ENCODE assay signal across 1 cellular context in the genomic region with DNA sequence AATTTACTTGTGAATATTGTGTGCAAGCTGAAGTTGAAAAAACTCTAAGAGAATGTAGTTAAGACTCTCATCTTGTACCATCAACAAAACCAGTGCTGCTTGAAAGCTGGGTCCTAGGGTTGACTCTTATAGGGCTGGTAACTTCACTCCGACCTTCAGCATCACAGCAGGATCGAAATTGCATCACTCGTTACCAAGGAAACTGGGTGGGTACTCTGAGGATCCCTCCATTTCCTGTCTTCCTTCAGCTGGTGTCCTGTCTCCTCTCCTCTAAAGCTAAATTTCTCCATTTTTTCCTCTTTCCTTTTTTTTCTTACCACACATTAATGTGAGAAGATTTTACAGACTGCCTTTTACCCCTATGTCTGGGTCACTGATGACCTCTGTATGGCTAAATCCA.
TF ChIP-seq lines count a peak whose summit lies in the region.

No MANE protein-coding gene starts in this region.

TF ChIP-seq in GM23338, 12 proteins besides CTCF, POLR2A, EP300 and RAD21 (continued from another document):
- TF ChIP-seq, protein P1, sequence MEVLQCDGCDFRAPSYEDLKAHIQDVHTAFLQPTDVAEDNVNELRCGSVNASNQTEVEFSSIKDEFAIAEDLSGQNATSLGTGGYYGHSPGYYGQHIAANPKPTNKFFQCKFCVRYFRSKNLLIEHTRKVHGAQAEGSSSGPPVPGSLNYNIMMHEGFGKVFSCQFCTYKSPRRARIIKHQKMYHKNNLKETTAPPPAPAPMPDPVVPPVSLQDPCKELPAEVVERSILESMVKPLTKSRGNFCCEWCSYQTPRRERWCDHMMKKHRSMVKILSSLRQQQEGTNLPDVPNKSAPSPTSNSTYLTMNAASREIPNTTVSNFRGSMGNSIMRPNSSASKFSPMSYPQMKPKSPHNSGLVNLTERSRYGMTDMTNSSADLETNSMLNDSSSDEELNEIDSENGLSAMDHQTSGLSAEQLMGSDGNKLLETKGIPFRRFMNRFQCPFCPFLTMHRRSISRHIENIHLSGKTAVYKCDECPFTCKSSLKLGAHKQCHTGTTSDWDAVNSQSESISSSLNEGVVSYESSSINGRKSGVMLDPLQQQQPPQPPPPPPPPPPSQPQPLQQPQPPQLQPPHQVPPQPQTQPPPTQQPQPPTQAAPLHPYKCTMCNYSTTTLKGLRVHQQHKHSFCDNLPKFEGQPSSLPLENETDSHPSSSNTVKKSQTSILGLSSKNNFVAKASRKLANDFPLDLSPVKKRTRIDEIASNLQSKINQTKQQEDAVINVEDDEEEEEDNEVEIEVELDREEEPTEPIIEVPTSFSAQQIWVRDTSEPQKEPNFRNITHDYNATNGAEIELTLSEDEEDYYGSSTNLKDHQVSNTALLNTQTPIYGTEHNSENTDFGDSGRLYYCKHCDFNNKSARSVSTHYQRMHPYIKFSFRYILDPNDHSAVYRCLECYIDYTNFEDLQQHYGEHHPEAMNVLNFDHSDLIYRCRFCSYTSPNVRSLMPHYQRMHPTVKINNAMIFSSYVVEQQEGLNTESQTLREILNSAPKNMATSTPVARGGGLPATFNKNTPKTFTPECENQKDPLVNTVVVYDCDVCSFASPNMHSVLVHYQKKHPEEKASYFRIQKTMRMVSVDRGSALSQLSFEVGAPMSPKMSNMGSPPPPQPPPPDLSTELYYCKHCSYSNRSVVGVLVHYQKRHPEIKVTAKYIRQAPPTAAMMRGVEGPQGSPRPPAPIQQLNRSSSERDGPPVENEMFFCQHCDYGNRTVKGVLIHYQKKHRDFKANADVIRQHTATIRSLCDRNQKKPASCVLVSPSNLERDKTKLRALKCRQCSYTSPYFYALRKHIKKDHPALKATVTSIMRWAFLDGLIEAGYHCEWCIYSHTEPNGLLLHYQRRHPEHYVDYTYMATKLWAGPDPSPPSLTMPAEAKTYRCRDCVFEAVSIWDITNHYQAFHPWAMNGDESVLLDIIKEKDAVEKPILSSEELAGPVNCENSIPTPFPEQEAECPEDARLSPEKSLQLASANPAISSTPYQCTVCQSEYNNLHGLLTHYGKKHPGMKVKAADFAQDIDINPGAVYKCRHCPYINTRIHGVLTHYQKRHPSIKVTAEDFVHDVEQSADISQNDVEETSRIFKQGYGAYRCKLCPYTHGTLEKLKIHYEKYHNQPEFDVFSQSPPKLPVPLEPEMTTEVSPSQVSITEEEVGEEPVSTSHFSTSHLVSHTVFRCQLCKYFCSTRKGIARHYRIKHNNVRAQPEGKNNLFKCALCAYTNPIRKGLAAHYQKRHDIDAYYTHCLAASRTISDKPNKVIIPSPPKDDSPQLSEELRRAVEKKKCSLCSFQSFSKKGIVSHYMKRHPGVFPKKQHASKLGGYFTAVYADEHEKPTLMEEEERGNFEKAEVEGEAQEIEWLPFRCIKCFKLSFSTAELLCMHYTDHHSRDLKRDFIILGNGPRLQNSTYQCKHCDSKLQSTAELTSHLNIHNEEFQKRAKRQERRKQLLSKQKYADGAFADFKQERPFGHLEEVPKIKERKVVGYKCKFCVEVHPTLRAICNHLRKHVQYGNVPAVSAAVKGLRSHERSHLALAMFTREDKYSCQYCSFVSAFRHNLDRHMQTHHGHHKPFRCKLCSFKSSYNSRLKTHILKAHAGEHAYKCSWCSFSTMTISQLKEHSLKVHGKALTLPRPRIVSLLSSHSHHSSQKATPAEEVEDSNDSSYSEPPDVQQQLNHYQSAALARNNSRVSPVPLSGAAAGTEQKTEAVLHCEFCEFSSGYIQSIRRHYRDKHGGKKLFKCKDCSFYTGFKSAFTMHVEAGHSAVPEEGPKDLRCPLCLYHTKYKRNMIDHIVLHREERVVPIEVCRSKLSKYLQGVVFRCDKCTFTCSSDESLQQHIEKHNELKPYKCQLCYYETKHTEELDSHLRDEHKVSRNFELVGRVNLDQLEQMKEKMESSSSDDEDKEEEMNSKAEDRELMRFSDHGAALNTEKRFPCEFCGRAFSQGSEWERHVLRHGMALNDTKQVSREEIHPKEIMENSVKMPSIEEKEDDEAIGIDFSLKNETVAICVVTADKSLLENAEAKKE (CRISPR knock-in tag; IDR thresholded peaks at IDR 0.05) = no peak
- TF ChIP-seq EZH2 (IDR thresholded peaks at IDR 0.05; ENCODE audit: low read depth, unreplicated experiment) = no peak
